Comparison of ENCODE assay signal across 8 cellular contexts in the genomic region with DNA sequence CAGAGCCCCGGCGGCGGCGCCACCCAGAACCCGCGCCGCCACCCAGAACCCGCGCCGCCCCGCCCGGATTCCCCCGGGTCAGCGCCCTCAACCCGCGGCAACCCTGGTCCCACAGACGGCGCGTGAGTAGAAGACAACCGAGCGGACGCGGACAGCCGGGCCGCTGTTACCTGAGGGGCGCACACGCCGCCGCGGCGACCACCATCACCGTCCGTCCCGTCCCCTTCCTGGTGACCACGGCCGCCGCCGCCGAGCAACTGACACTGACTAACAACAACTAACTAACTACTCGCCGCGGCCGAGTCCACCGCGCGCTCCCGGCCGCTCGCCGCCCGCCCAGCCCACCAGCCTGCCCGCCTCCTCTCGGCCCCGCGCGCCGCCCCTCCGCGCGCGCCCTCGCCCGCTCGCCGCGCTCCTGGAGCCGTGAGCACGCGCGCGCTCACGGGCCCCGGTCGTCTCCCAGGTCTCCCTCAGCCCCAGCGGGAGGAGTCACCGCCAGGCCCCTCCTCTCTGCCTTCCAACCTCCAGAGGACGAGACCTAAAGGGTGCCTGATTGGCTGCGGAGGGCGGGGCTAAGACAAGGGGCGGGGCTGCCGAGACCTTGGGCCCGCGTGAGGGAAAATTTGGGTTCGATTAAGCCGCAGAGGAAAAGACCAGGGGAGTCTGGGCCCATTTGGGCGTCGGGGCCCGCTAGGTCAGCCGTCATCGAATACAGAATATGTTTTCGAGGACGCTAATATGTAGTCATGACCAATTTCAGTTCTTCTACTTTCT. TPM values are rescaled to one million over a fixed set of nuclear protein-coding genes. Genes with fewer than 3 reads are reported as not detected.
A peak's percentile ranks its signal among the peaks of the same experiment; 100 is the strongest.
DNase-seq lines count a peak whose midpoint lies in the region; ATAC-seq, FAIRE-seq and TF ChIP-seq lines count a peak whose summit lies in the region.

A gene with protein sequence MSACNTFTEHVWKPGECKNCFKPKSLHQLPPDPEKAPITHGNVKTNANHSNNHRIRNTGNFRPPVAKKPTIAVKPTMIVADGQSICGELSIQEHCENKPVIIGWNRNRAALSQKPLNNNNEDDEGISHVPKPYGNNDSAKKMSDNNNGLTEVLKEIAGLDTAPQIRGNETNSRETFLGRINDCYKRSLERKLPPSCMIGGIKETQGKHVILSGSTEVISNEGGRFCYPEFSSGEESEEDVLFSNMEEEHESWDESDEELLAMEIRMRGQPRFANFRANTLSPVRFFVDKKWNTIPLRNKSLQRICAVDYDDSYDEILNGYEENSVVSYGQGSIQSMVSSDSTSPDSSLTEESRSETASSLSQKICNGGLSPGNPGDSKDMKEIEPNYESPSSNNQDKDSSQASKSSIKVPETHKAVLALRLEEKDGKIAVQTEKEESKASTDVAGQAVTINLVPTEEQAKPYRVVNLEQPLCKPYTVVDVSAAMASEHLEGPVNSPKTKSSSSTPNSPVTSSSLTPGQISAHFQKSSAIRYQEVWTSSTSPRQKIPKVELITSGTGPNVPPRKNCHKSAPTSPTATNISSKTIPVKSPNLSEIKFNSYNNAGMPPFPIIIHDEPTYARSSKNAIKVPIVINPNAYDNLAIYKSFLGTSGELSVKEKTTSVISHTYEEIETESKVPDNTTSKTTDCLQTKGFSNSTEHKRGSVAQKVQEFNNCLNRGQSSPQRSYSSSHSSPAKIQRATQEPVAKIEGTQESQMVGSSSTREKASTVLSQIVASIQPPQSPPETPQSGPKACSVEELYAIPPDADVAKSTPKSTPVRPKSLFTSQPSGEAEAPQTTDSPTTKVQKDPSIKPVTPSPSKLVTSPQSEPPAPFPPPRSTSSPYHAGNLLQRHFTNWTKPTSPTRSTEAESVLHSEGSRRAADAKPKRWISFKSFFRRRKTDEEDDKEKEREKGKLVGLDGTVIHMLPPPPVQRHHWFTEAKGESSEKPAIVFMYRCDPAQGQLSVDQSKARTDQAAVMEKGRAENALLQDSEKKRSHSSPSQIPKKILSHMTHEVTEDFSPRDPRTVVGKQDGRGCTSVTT (N-terminal part only) (minus strand): TSS at position 269 of the 774 bp plus-strand sequence. CDS start 238,178 bp downstream, outside the sequence.

- no peaks in the 10 kb centered on the region for H3K9me3 ChIP-seq in smooth muscle cell (replicated peaks; ENCODE audit: low read depth)

- peaks cover 39% of the 10 kb centered on the region for H3K4me1 ChIP-seq in smooth muscle cell (ENCODE audit: low read depth)

- TF ChIP-seq POLR2A in GM18951 (IDR thresholded peaks at IDR 0.05; ENCODE audit: extremely low read depth, insufficient read depth, insufficient read length): peak; percentile 74

- POLR2A ChIA-PET in WTC11 (lab: Charles Lee): interaction anchor here (0.6 kb wide), 1 partner anchor 102 kb away, joined by 6 read pairs; no protein-coding TSS in a partner anchor

- DNase-seq in AG08396 (ENCODE audit: low spot score) (peak; percentile 95), NCI-H226 (peak; percentile 100), WTC11 (ENCODE audit: low spot score) (peak; percentile 100), bronchial epithelial cell (ENCODE audit: low read depth) (peak; percentile 92), iPS-NIHi7 (ENCODE audit: extremely low spot score) (peak; percentile 98), smooth muscle cell (lab: John Stamatoyannopoulos, UW; ENCODE audit: unreplicated experiment) (peak; percentile 92)

- peak within 1 kb of the TSS; percentile 91 for H3K4me3 ChIP-seq in bronchial epithelial cell (ENCODE audit: low read depth, low read length)
- peak within 1 kb of the TSS; percentile 88 for H3K4me3 ChIP-seq in smooth muscle cell

- in situ Hi-C loops in GM18951 (cut with MboI; ENCODE audit: low sequenced_read_pairs, unreplicated experiment): no loop called here

- WGBS in smooth muscle cell (ENCODE audit: low lambda C conversion rate): under 1% methylated on average over 44 of the region's 92 CpGs

- ATAC-seq in HG03175 (IDR thresholded peaks at IDR 0.05; ENCODE audit: unreplicated experiment): peak; percentile 91
- peak; percentile 97 for ATAC-seq in WTC11

- TF ChIP-seq CTCF in WTC11 (IDR thresholded peaks at IDR 0.05) (no peak), bronchial epithelial cell (IDR thresholded peaks at IDR 0.05; ENCODE audit: insufficient read depth, low read length, severe bottlenecking) (no peak), smooth muscle cell (IDR thresholded peaks at IDR 0.05; ENCODE audit: borderline replicate concordance, insufficient read depth, poor library complexity, severe bottlenecking) (no peak)

- H3K4me3 Mint-ChIP-seq in WTC11: peak within 1 kb of the TSS; percentile 98

- H3K27ac ChIP-seq in smooth muscle cell (ENCODE audit: low read depth): peak within 1 kb of the TSS; percentile 93

- CTCF ChIA-PET in WTC11 (lab: Charles Lee): interaction anchor here (1.2 to 2.6 kb wide), 5 partner anchors 14 to 123 kb away, joined by 4 to 22 read pairs (median 6); no protein-coding TSS in a partner anchor

- H3K4me2 ChIP-seq in smooth muscle cell: peak within 1 kb of the TSS; percentile 91

- H3K36me3 ChIP-seq in bronchial epithelial cell (ENCODE audit: control insufficient read depth, insufficient read depth, low read length) (no peaks in the 10 kb centered on the region), smooth muscle cell (ENCODE audit: low read depth) (no peaks in the 10 kb centered on the region)

- no peaks in the 10 kb centered on the region; the same call in 1 of the 2 replicates for H3K27me3 Mint-ChIP-seq in WTC11 (ENCODE audit: low read depth)

- H3K27me3 ChIP-seq in bronchial epithelial cell (ENCODE audit: control insufficient read depth, insufficient read depth, low read length) (no peaks in the 10 kb centered on the region), smooth muscle cell (ENCODE audit: low read depth) (no peaks in the 10 kb centered on the region)

- H2AFZ ChIP-seq in smooth muscle cell (ENCODE audit: low read depth): peak within 1 kb of the TSS; percentile 95

- peaks cover 56% of the 10 kb centered on the region for H4K20me1 ChIP-seq in smooth muscle cell (ENCODE audit: low read depth)

- 0 out of 2 replicates have a peak, but pooled peaks cover 2% of the 10 kb centered on the region for H3K36me3 Mint-ChIP-seq in WTC11

- peak within 1 kb of the TSS; percentile 99 for H3K27ac Mint-ChIP-seq in WTC11

- no peaks in the 10 kb centered on the region for H3K9me3 Mint-ChIP-seq in WTC11

- no peaks in the 10 kb centered on the region for H3F3A ChIP-seq in smooth muscle cell (ENCODE audit: low read depth)

- no peak for FAIRE-seq in bronchial epithelial cell (lab: Jason Lieb, UNC)

- H3K9ac ChIP-seq in smooth muscle cell (ENCODE audit: low read depth): peak within 1 kb of the TSS; percentile 94

- H3K79me2 ChIP-seq in smooth muscle cell (ENCODE audit: low read depth): peaks cover 86% of the 10 kb centered on the region

- peaks cover 46% of the 10 kb centered on the region for H3K4me1 Mint-ChIP-seq in WTC11

TF ChIP-seq in WTC11, 78 proteins besides CTCF, POLR2A, EP300 and RAD21 (continues in another document):
- TF ChIP-seq, protein P1, sequence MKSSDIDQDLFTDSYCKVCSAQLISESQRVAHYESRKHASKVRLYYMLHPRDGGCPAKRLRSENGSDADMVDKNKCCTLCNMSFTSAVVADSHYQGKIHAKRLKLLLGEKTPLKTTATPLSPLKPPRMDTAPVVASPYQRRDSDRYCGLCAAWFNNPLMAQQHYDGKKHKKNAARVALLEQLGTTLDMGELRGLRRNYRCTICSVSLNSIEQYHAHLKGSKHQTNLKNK (CRISPR knock-in tag; IDR thresholded peaks at IDR 0.05): no peak
- TF ChIP-seq OVOL2 (CRISPR knock-in tag; IDR thresholded peaks at IDR 0.05; ENCODE audit: borderline replicate concordance): no peak
- no peak for TF ChIP-seq NFYB (CRISPR knock-in tag; conservative IDR thresholded peaks at IDR 0.05; ENCODE audit: low read depth)
- TF ChIP-seq, protein P2, sequence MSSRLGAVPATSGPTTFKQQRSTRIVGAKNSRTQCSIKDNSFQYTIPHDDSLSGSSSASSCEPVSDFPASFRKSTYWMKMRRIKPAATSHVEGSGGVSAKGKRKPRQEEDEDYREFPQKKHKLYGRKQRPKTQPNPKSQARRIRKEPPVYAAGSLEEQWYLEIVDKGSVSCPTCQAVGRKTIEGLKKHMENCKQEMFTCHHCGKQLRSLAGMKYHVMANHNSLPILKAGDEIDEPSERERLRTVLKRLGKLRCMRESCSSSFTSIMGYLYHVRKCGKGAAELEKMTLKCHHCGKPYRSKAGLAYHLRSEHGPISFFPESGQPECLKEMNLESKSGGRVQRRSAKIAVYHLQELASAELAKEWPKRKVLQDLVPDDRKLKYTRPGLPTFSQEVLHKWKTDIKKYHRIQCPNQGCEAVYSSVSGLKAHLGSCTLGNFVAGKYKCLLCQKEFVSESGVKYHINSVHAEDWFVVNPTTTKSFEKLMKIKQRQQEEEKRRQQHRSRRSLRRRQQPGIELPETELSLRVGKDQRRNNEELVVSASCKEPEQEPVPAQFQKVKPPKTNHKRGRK (CRISPR knock-in tag; IDR thresholded peaks at IDR 0.05; ENCODE audit: borderline replicate concordance): no peak
- TF ChIP-seq NR1H2 (CRISPR knock-in tag; IDR thresholded peaks at IDR 0.05): no peak
- no peak for TF ChIP-seq PRRX2 (CRISPR knock-in tag; IDR thresholded peaks at IDR 0.05)
- TF ChIP-seq, protein P3, sequence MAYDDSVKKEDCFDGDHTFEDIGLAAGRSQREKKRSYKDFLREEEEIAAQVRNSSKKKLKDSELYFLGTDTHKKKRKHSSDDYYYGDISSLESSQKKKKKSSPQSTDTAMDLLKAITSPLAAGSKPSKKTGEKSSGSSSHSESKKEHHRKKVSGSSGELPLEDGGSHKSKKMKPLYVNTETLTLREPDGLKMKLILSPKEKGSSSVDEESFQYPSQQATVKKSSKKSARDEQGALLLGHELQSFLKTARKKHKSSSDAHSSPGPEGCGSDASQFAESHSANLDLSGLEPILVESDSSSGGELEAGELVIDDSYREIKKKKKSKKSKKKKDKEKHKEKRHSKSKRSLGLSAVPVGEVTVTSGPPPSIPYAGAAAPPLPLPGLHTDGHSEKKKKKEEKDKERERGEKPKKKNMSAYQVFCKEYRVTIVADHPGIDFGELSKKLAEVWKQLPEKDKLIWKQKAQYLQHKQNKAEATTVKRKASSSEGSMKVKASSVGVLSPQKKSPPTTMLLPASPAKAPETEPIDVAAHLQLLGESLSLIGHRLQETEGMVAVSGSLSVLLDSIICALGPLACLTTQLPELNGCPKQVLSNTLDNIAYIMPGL (CRISPR knock-in tag; IDR thresholded peaks at IDR 0.05): 0 out of 2 replicates have a peak, but pooled peaks have one; percentile 6
- TF ChIP-seq CBFB (CRISPR knock-in tag; IDR thresholded peaks at IDR 0.05; ENCODE audit: low read depth): no peak

RNA-seq across cellular contexts. Expression of the gene that starts here (rescaled TPM):
- total RNA-seq in WTC11 (2021) (49.0 to 51.1 TPM (median 49.7 TPM) in 3 replicates), bronchial epithelial cell (3.7 and 10.0 TPM in 2 replicates), smooth muscle cell (19.5 and 21.9 TPM in 2 replicates)
- polyA plus RNA-seq in smooth muscle cell: 5.6 and 6.2 TPM in 2 replicates

Comparison
In these comparisons a context has a peak if more than half of its experiments do, and no peak if none do; other contexts are left out.
1. Peak in every context shown above with its lines: DNase-seq, ATAC-seq, H3K4me3 ChIP-seq and H3K27ac ChIP-seq.